ENCODE assay signal across 10 cellular contexts in the genomic region with DNA sequence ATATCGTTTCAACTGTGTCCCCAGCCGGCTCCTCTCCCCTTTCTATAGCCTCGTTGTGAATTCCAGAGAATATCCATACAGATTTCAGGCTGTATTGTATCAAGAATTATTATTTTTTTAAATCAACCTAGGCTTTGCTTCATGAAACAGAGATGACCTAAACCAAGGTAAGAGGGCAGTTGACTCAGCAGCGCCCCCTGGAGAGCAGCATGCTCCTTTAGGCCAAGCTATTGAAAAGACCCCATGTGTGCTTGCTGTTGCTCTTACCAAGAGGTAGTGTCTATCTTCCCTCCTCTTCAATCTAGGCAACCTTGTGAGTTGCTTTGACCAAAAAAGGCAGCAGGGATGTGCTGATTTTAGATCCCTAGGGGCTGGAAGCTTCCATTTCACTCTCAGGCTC.
A peak's percentile ranks its signal among the peaks of the same experiment; 100 is the strongest.
DNase-seq lines count a peak whose midpoint lies in the region; ATAC-seq and TF ChIP-seq lines count a peak whose summit lies in the region.
"Had no signal": no experiment of that assay in that cellular context is flagged by ENCODE, and none has a peak within 500 bp of the region (broad histone marks: within the 10 kb centered on the region; RNA-seq: fewer than 3 reads in every experiment).

No MANE protein-coding gene starts in this region.

- intact Hi-C loops in PC-9 (cut with micrococcal nuclease; ENCODE audit: unreplicated experiment), result no loop called here
- intact Hi-C loops in naive thymus-derived CD4-positive, alpha-beta T cell (cut with micrococcal nuclease), result no loop called here

- no peaks in the 10 kb centered on the region for H3K36me3 ChIP-seq in PC-9 (ENCODE audit: low read depth)
- no peaks in the 10 kb centered on the region for H3K36me3 ChIP-seq in naive thymus-derived CD4-positive, alpha-beta T cell (ENCODE audit: control insufficient read depth in 2 of 3, insufficient read depth in 3 of 3, low read length in 3 of 3)

- peaks cover 0 to 23% (median 6%) of the 10 kb centered on the region in 5 donors for H3K27me3 Mint-ChIP-seq in naive thymus-derived CD4-positive, alpha-beta T cell

- no peak overlapping the region for H3K4me2 ChIP-seq in PC-9

- peaks cover 5% of the 10 kb centered on the region; the same call in 1 of the 2 replicates for H3K9me2 ChIP-seq in PC-9 (ENCODE audit: insufficient read depth)

- H3K4me1 ChIP-seq in PC-9 (replicated peaks; ENCODE audit: insufficient read depth), result no peaks in the 10 kb centered on the region
- H3K4me1 ChIP-seq in naive thymus-derived CD4-positive, alpha-beta T cell (ENCODE audit: control insufficient read depth in 2 of 2, insufficient read depth in 2 of 2, low read length in 2 of 2), result no peaks in the 10 kb centered on the region
- H3K4me1 ChIP-seq: parathyroid adenoma had no signal

- H3K27ac Mint-ChIP-seq in naive thymus-derived CD4-positive, alpha-beta T cell, result no peak overlapping the region

- no peaks in the 10 kb centered on the region for H3K9me3 ChIP-seq in PC-9 (ENCODE audit: insufficient read depth, low read depth)
- H3K9me3 ChIP-seq in naive thymus-derived CD4-positive, alpha-beta T cell (ENCODE audit: control insufficient read depth in 2 of 3, low read length in 3 of 3), result no peaks in the 10 kb centered on the region

- no peak overlapping the region for H3K4me3 Mint-ChIP-seq in naive thymus-derived CD4-positive, alpha-beta T cell

- H3K36me3 Mint-ChIP-seq in naive thymus-derived CD4-positive, alpha-beta T cell, result no peaks in the 10 kb centered on the region

- no peak overlapping the region for H3K27ac ChIP-seq in PC-9
- no peak overlapping the region for H3K27ac ChIP-seq in naive thymus-derived CD4-positive, alpha-beta T cell (ENCODE audit: low read depth, low read length)
- H3K27ac ChIP-seq: parathyroid adenoma had no signal

- no peak overlapping the region for H2AFZ ChIP-seq in PC-9
- H2AFZ ChIP-seq: parathyroid adenoma had no signal

- CTCF ChIA-PET in PC-9 (lab: Charles Lee), result no interaction called here
- CTCF ChIA-PET in naive thymus-derived CD4-positive, alpha-beta T cell (lab: Charles Lee), result no interaction called here

- DNase-seq in CMK (ENCODE audit: low read depth) (peak; percentile 31), PC-9 (peak in 1 of 2 experiments; percentile 3), iPS DF 4.7 (ENCODE audit: extremely low read depth, low spot score) (peak; percentile 28), NCI-H187 treated with DMSO at 0.1 percent for 48 hours (lab: John Stamatoyannopoulos, UW) (no peak)
- no peak for DNase-seq in naive thymus-derived CD4-positive, alpha-beta T cell
- DNase-seq: NCI-H146 had no signal

- BruUV-seq in PC-9 (replicated peaks; lab: Mats Ljungman, UMichigan), result no TSS peak

- POLR2A ChIA-PET in PC-9 (lab: Charles Lee; ENCODE audit: unreplicated experiment), result no interaction called here
- POLR2A ChIA-PET in naive thymus-derived CD4-positive, alpha-beta T cell (lab: Charles Lee), result no interaction called here

- no peak overlapping the region for H3K4me3 ChIP-seq in GM12875 (ENCODE audit: low read depth, low read length)
- H3K4me3 ChIP-seq in PC-9, result no peak overlapping the region
- H3K4me3 ChIP-seq in naive thymus-derived CD4-positive, alpha-beta T cell (ENCODE audit: low read length), result no peak overlapping the region

- no peaks in the 10 kb centered on the region for H4K20me1 ChIP-seq in PC-9 (ENCODE audit: insufficient read depth)

- H3K79me2 ChIP-seq in PC-9 (ENCODE audit: low read depth), result no peaks in the 10 kb centered on the region
- H3K79me2 ChIP-seq: parathyroid adenoma had no signal

- no peaks in the 10 kb centered on the region for H3F3A ChIP-seq in PC-9 (ENCODE audit: insufficient read depth, low read depth)

- TF ChIP-seq CTCF in GM12875 (IDR thresholded peaks at IDR 0.05; ENCODE audit: borderline replicate concordance, insufficient read depth, low read depth, low read length) (peak; percentile 54; the same call in 1 of the 2 replicates), PC-9 (conservative IDR thresholded peaks at IDR 0.05) (peak; percentile 66)

- ATAC-seq in HG03175 (IDR thresholded peaks at IDR 0.05; ENCODE audit: unreplicated experiment), result no peak
- ATAC-seq in HG03460 (IDR thresholded peaks at IDR 0.05; ENCODE audit: unreplicated experiment), result no peak
- no peak for ATAC-seq in naive thymus-derived CD4-positive, alpha-beta T cell

- H3K9me3 Mint-ChIP-seq in naive thymus-derived CD4-positive, alpha-beta T cell, result no peaks in the 10 kb centered on the region

- H3K27me3 ChIP-seq in PC-9 (ENCODE audit: insufficient read depth, low read depth), result peaks cover 30% of the 10 kb centered on the region
- H3K27me3 ChIP-seq in naive thymus-derived CD4-positive, alpha-beta T cell (ENCODE audit: control insufficient read depth in 2 of 2, insufficient read depth in 2 of 2, low read length in 2 of 2), result no peaks in the 10 kb centered on the region

- no peaks in the 10 kb centered on the region for H3K4me1 Mint-ChIP-seq in naive thymus-derived CD4-positive, alpha-beta T cell

Comparison
In these comparisons a context has a peak if more than half of its experiments do, and no peak if none do; other contexts are left out.
1. DNase-seq: peak in CMK (single experiment) and iPS DF 4.7 (single experiment); none in NCI-H187 treated with DMSO at 0.1 percent for 48 hours (single experiment) and naive thymus-derived CD4-positive, alpha-beta T cell (0 of 9).